In the genomic region with DNA sequence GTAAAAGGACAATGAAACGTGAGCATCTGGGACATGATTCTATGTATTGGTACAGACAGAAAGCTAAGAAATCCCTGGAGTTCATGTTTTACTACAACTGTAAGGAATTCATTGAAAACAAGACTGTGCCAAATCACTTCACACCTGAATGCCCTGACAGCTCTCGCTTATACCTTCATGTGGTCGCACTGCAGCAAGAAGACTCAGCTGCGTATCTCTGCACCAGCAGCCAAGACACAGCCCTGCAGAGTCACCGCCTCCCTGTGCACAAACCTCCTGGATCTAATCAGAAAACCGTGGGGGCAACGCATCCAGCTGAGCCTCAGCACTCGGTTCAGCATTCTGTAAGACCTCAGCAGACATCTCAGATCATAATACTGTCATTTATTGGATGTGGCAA, we compare ENCODE assay signal across 33 cellular contexts. TPM values are rescaled to one million over a fixed set of nuclear protein-coding genes. Genes with fewer than 3 reads are reported as not detected.
DNase-seq lines count a peak whose midpoint lies in the region; ATAC-seq and TF ChIP-seq lines count a peak whose summit lies in the region.
"Had no signal": no experiment of that assay in that cellular context is flagged by ENCODE, and none has a peak within 500 bp of the region (broad histone marks: within the 10 kb centered on the region; RNA-seq: fewer than 3 reads in every experiment).

No MANE protein-coding gene starts in this region.

- H3K36me3 ChIP-seq in CD4-positive, alpha-beta memory T cell (ENCODE audit: insufficient read depth, low read length): no peaks in the 10 kb centered on the region
- H3K36me3 ChIP-seq in parathyroid adenoma (ENCODE audit: control insufficient read depth, insufficient read depth, low read length): no peaks in the 10 kb centered on the region
- H3K36me3 ChIP-seq in A673 (ENCODE audit: insufficient read depth, low read length, poor library complexity, severe bottlenecking): no peaks in the 10 kb centered on the region
- H3K36me3 ChIP-seq: BE2C, breast epithelium, esophagus squamous epithelium, left ventricle myocardium inferior, thyroid gland, uterus had no signal

- H3K36me3 Mint-ChIP-seq in activated T-cell treated with anti-CD3 and anti-CD28 coated beads, Interleukin-2, amount 50 U/mL, for 4 hours (ENCODE audit: insufficient read depth): no peaks in the 10 kb centered on the region
- no peaks in the 10 kb centered on the region for H3K36me3 Mint-ChIP-seq in CD4-positive, alpha-beta memory T cell
- H3K36me3 Mint-ChIP-seq in T-cell: no peaks in the 10 kb centered on the region

- H2AFZ ChIP-seq in parathyroid adenoma: peak overlapping the region; percentile 43

- H3K27ac ChIP-seq in CD4-positive, alpha-beta memory T cell (ENCODE audit: low read depth, low read length): no peak overlapping the region
- H3K27ac ChIP-seq in parathyroid adenoma (no peak overlapping the region), A673 (ENCODE audit: low read depth, low read length, poor library complexity, severe bottlenecking) (no peak overlapping the region)
- H3K27ac ChIP-seq: breast epithelium, dorsolateral prefrontal cortex, esophagus squamous epithelium, foreskin keratinocyte, left ventricle myocardium inferior, thyroid gland, uterus had no signal

- intact Hi-C loops in CD4-positive, alpha-beta memory T cell (cut with micrococcal nuclease): no loop called here
- intact Hi-C loops in A673 (cut with micrococcal nuclease; ENCODE audit: unreplicated experiment): no loop called here

- peaks cover 6% of the 10 kb centered on the region for H3K4me1 ChIP-seq in CD4-positive, alpha-beta memory T cell (ENCODE audit: insufficient read depth, low read length)
- H3K4me1 ChIP-seq in parathyroid adenoma (peaks cover 48% of the 10 kb centered on the region), A673 (ENCODE audit: insufficient read depth, low read length, poor library complexity, severe bottlenecking) (no peaks in the 10 kb centered on the region)
- H3K4me1 ChIP-seq: BE2C, breast epithelium, esophagus squamous epithelium, foreskin keratinocyte, left ventricle myocardium inferior, thyroid gland, uterus had no signal

- POLR2A ChIA-PET in CD4-positive, alpha-beta memory T cell (lab: Charles Lee; ENCODE audit: partially characterized antibody): interaction anchor here (2.7 to 4.8 kb wide), 3 partner anchors 489 to 510 kb away, joined by 25 to 76 read pairs (median 68); no protein-coding TSS in a partner anchor
- POLR2A ChIA-PET in T-cell (lab: Charles Lee) (interaction anchor here in 1 of 2 donors (0.6 kb wide), 1 partner anchor 834 kb away, joined by 3 read pairs; no protein-coding TSS in a partner anchor), A673 (lab: Charles Lee; ENCODE audit: low non-redundant PET) (no interaction called here)

- H3K4me1 Mint-ChIP-seq in activated T-cell treated with anti-CD3 and anti-CD28 coated beads, Interleukin-2, amount 50 U/mL, for 4 hours (ENCODE audit: low read depth): peaks cover 15% of the 10 kb centered on the region
- peaks cover 14 to 24% (median 18%) of the 10 kb centered on the region in 4 donors for H3K4me1 Mint-ChIP-seq in CD4-positive, alpha-beta memory T cell
- H3K4me1 Mint-ChIP-seq in T-cell: peaks cover 19 to 44% (median 19%) of the 10 kb centered on the region in 3 donors

- peak overlapping the region; percentile 22 for H3K4me3 Mint-ChIP-seq in activated T-cell treated with anti-CD3 and anti-CD28 coated beads, Interleukin-2, amount 50 U/mL, for 4 hours
- H3K4me3 Mint-ChIP-seq in CD4-positive, alpha-beta memory T cell: peak overlapping the region in 6 of 8 donors; percentile 42 to 67 (median 61)
- H3K4me3 Mint-ChIP-seq in T-cell: peak overlapping the region; percentile 54 to 65 (median 54)
- H3K4me3 Mint-ChIP-seq: stimulated activated naive CD8-positive, alpha-beta T cell treated with anti-CD3 and anti-CD28 coated beads, Interleukin-15, Interleukin-2, amounts not matched to agents 100 ng/mL and 50 ng/mL, for 24 hours had no signal

- no peak overlapping the region for H3K4me2 ChIP-seq in parathyroid adenoma (ENCODE audit: low read length)
- H3K4me2 ChIP-seq: smooth muscle cell had no signal

- no peak for DNase-seq in activated T-cell treated with anti-CD3 and anti-CD28 coated beads, Interleukin-2, amount 50 U/mL, for 4 hours
- DNase-seq in activated T-cell treated with anti-CD3 and anti-CD28 coated beads for 4 hours: no peak
- no peak for DNase-seq in CD4-positive, alpha-beta memory T cell
- DNase-seq in T-cell: no peak
- DNase-seq in stimulated activated CD4-positive, alpha-beta T cell treated with anti-CD3 and anti-CD28 coated beads, Interleukin-4, amount 100 ng/mL, for 1 hour: no peak
- no peak for DNase-seq in A673 (ENCODE audit: low spot score)
- DNase-seq: activated CD4-positive, alpha-beta T cell treated with anti-CD3 and anti-CD28 coated beads, Interleukin-2, amount 50 U/mL, for 4 hours; activated CD8-positive, alpha-beta memory T cell treated with anti-CD3 and anti-CD28 coated beads, Interleukin-2, amount 50 U/mL, for 48 hours; activated gamma-delta T cell treated with Interleukin-2 at 50 U/mL for 16 hours; anterior cingulate cortex; BE2C; DMS79; dorsolateral prefrontal cortex; esophagus squamous epithelium; foreskin keratinocyte; GDM1; HCEC 1CT; head of caudate nucleus; islet precursor cell; Karpas-422; left ventricle myocardium inferior; mesenchymal stem cell; NCI-H1436; NCI-H2081 treated with DMSO at 0.1 percent for 48 hours; right cardiac atrium; SIG-M5; thyroid gland had no signal

- ATAC-seq in activated T-cell treated with anti-CD3 and anti-CD28 coated beads, Interleukin-2, amount 50 U/mL, for 4 hours: peak in 1 of 2 donors; percentile 26
- ATAC-seq in T-cell (replicated peaks in 1 of 4): peak in 3 of 4 experiments; percentile 36 to 73 (median 57)
- ATAC-seq: right cardiac atrium had no signal

- CTCF ChIA-PET in CD4-positive, alpha-beta memory T cell (lab: Charles Lee; ENCODE audit: partially characterized antibody): interaction anchor here (0.6 to 1.6 kb wide), 5 partner anchors 219 to 941 kb away, joined by 3 to 10 read pairs (median 3); no protein-coding TSS in a partner anchor
- CTCF ChIA-PET in T-cell (lab: Charles Lee) (no interaction called here), A673 (lab: Charles Lee) (no interaction called here)

- no TSS peak for BruUV-seq in A673 (replicated peaks; lab: Mats Ljungman, UMichigan)

- H3K9ac ChIP-seq in parathyroid adenoma: no peak overlapping the region

- H3K27ac Mint-ChIP-seq in CD4-positive, alpha-beta memory T cell: peak overlapping the region in 1 of 7 donors; percentile 69
- peak overlapping the region in 1 of 2 donors; percentile 59 for H3K27ac Mint-ChIP-seq in T-cell
- H3K27ac Mint-ChIP-seq: stimulated activated naive CD8-positive, alpha-beta T cell treated with anti-CD3 and anti-CD28 coated beads, Interleukin-15, Interleukin-2, amounts not matched to agents 100 ng/mL and 50 ng/mL, for 24 hours had no signal

- H3K4me3 ChIP-seq in CD4-positive, alpha-beta memory T cell (ENCODE audit: low read length in 2 of 2): no peak overlapping the region
- no peak overlapping the region for H3K4me3 ChIP-seq in parathyroid adenoma (ENCODE audit: low read depth, low read length)
- no peak overlapping the region for H3K4me3 ChIP-seq in A673 (ENCODE audit: low read depth, low read length, poor library complexity, severe bottlenecking)
- H3K4me3 ChIP-seq: breast epithelium, dorsolateral prefrontal cortex, esophagus squamous epithelium, left ventricle myocardium inferior, smooth muscle cell, thyroid gland, uterus had no signal

- H3K27me3 ChIP-seq in CD4-positive, alpha-beta memory T cell (ENCODE audit: insufficient read depth, low read length): no peaks in the 10 kb centered on the region
- H3K27me3 ChIP-seq in parathyroid adenoma (ENCODE audit: control insufficient read depth, insufficient read depth, low read length): no peaks in the 10 kb centered on the region
- peaks cover 8% of the 10 kb centered on the region for H3K27me3 ChIP-seq in A673 (replicated peaks; ENCODE audit: insufficient read depth, low read depth, low read length, poor library complexity)
- H3K27me3 ChIP-seq: BE2C, esophagus squamous epithelium, thyroid gland, uterus had no signal

- H3K27me3 Mint-ChIP-seq in activated T-cell treated with anti-CD3 and anti-CD28 coated beads, Interleukin-2, amount 50 U/mL, for 4 hours (ENCODE audit: low read depth): peaks cover 29% of the 10 kb centered on the region
- H3K27me3 Mint-ChIP-seq in CD4-positive, alpha-beta memory T cell: peaks cover 19 to 25% of the 10 kb centered on the region in 2 donors
- peaks cover 18 to 47% of the 10 kb centered on the region in 2 donors for H3K27me3 Mint-ChIP-seq in T-cell

- no peaks in the 10 kb centered on the region for H3K9me3 Mint-ChIP-seq in activated T-cell treated with anti-CD3 and anti-CD28 coated beads, Interleukin-2, amount 50 U/mL, for 4 hours
- no peaks in the 10 kb centered on the region for H3K9me3 Mint-ChIP-seq in CD4-positive, alpha-beta memory T cell
- no peaks in the 10 kb centered on the region for H3K9me3 Mint-ChIP-seq in T-cell
- H3K9me3 Mint-ChIP-seq: stimulated activated naive CD8-positive, alpha-beta T cell treated with anti-CD3 and anti-CD28 coated beads, Interleukin-15, Interleukin-2, amounts not matched to agents 100 ng/mL and 50 ng/mL, for 24 hours had no signal

- TF ChIP-seq CTCF in parathyroid adenoma (IDR thresholded peaks at IDR 0.05) (no peak), A673 (conservative IDR thresholded peaks at IDR 0.05; ENCODE audit: low read depth, low read length) (no peak)

- no peaks in the 10 kb centered on the region for H3K9me3 ChIP-seq in CD4-positive, alpha-beta memory T cell (ENCODE audit: control insufficient read depth in 1 of 2, low read length in 2 of 2)
- H3K9me3 ChIP-seq in parathyroid adenoma (ENCODE audit: control insufficient read depth, low read length): no peaks in the 10 kb centered on the region
- no peaks in the 10 kb centered on the region for H3K9me3 ChIP-seq in A673 (ENCODE audit: low read depth, low read length, poor library complexity, severe bottlenecking)
- H3K9me3 ChIP-seq: BE2C, breast epithelium, esophagus squamous epithelium, left ventricle myocardium inferior, thyroid gland, uterus had no signal

- H3K79me2 ChIP-seq in parathyroid adenoma: no peaks in the 10 kb centered on the region

RNA-seq across cellular contexts. Expression of a gene that starts 41.4 kb away (rescaled TPM):
- not detected for total RNA-seq in activated T-cell treated with anti-CD3 and anti-CD28 coated beads, Interleukin-2, amount 50 U/mL, for 4 hours
- not detected for total RNA-seq in CD4-positive, alpha-beta memory T cell
- polyA plus RNA-seq in CD4-positive, alpha-beta memory T cell: not detected
- total RNA-seq in T-cell (not detected), A673 (2021) (not detected in 2 replicates)
- total RNA-seq: breast epithelium, chondrocyte, dorsolateral prefrontal cortex, esophagus squamous epithelium, foreskin keratinocyte, left ventricle myocardium inferior, right cardiac atrium, smooth muscle cell, thyroid gland, uterus had no signal
- polyA plus RNA-seq: foreskin keratinocyte, right cardiac atrium, smooth muscle cell had no signal
